ENCODE assay signal across 26 cellular contexts in genomic region chr11:9249252-9249651, GRCh38.
"Had no signal": no experiment of that assay in that cellular context is flagged by ENCODE, and none has a peak within 500 bp of the region (broad histone marks: within the 10 kb centered on the region; RNA-seq: fewer than 3 reads in every experiment).

No MANE protein-coding gene starts in this region.

- H3K9me2 ChIP-seq: SK-N-SH had no signal

- H3K4me1 ChIP-seq: Peyer's patch had no signal

- H3K27ac ChIP-seq: Peyer's patch, RWPE1, SJCRH30 had no signal

- H3K9me3 Mint-ChIP-seq: activated CD4-positive, alpha-beta T cell treated with anti-CD3 and anti-CD28 coated beads, Interleukin-2, amount 10 ng/mL, durations not matched to agents 24 days and 14 days; activated naive CD4-positive, alpha-beta T cell treated with anti-CD3 and anti-CD28 coated beads, Interleukin-2, amount 10 ng/mL, durations not matched to agents 7 days and 5 days; activated T-helper 17 cell treated with anti-CD3 and anti-CD28 coated beads, Interleukin-2, amount 50 U/mL, for 72 hours; brain; central memory CD8-positive, alpha-beta T cell had no signal

- H3K4me3 ChIP-seq: MG63, Peyer's patch, SJCRH30 had no signal

- H3K4me2 ChIP-seq: SK-N-SH had no signal

- H3K36me3 ChIP-seq: Peyer's patch had no signal

- H3K9me3 ChIP-seq: MG63, Peyer's patch, SJCRH30, SK-N-SH had no signal

- H3K27me3 Mint-ChIP-seq: activated CD4-positive, alpha-beta T cell treated with anti-CD3 and anti-CD28 coated beads, Interleukin-2, amount 10 ng/mL, durations not matched to agents 24 days and 14 days; activated naive CD4-positive, alpha-beta T cell treated with anti-CD3 and anti-CD28 coated beads, Interleukin-2, amount 10 ng/mL, durations not matched to agents 7 days and 5 days; activated T-helper 17 cell treated with anti-CD3 and anti-CD28 coated beads, Interleukin-2, amount 50 U/mL, for 72 hours; brain; central memory CD8-positive, alpha-beta T cell had no signal

- H3K4me3 Mint-ChIP-seq: brain had no signal

- DNase-seq: activated CD4-positive, alpha-beta T cell treated with anti-CD3 and anti-CD28 coated beads, Interleukin-2, amount 10 ng/mL, durations not matched to agents 24 days and 14 days; activated CD4-positive, alpha-beta T cell treated with anti-CD3 and anti-CD28 coated beads, Interleukin-2, amount 50 U/mL, for 48 hours; activated CD4-positive, CD25-positive, alpha-beta regulatory T cell treated with anti-CD3 and anti-CD28 coated beads, Interleukin-2, amount 50 U/mL, for 72 hours; activated gamma-delta T cell; activated naive CD4-positive, alpha-beta T cell treated with anti-CD3 and anti-CD28 coated beads, Interleukin-2, amount 10 ng/mL, durations not matched to agents 7 days and 5 days; activated T-cell treated with anti-CD3 and anti-CD28 coated beads for 4 hours; activated T-cell treated with anti-CD3 and anti-CD28 coated beads, Interleukin-2, amount 50 U/mL, for 48 hours; amygdala; KG1; MG63; NCI-H1105; NCI-H1436; NCI-H1694 treated with DMSO at 0.1 percent for 48 hours; NCI-H2029 treated with DMSO at 0.1 percent for 48 hours; NCI-H345; NCI-H510A; NCI-H526 treated with DMSO at 0.1 percent for 48 hours; NCI-H82; Right ventricle myocardium superior; SJCRH30; SK-N-SH had no signal

- H3K27me3 ChIP-seq: MG63, Peyer's patch, SJCRH30 had no signal
